Comparison of ENCODE assay signal across 9 cellular contexts in genomic region chr12:112900298-112901145, GRCh38. TPM values are rescaled to one million over a fixed set of nuclear protein-coding genes. Genes with fewer than 3 reads are reported as not detected.
DNase-seq lines count a peak whose midpoint lies in the region; ATAC-seq and TF ChIP-seq lines count a peak whose summit lies in the region.
"Had no signal": no experiment of that assay in that cellular context is flagged by ENCODE, and none has a peak within 500 bp of the region (broad histone marks: within the 10 kb centered on the region; RNA-seq: fewer than 3 reads in every experiment).

No MANE protein-coding gene starts in this region.

- H3K27me3 ChIP-seq in CD8-positive, alpha-beta T cell (ENCODE audit: insufficient read depth, low read length), result no peaks in the 10 kb centered on the region

- peak in 4 of 7 experiments; percentile 7 to 50 (median 18) for DNase-seq in CD8-positive, alpha-beta T cell
- DNase-seq in H4 (ENCODE audit: low spot score) (peak; percentile 59), NCI-H524 (lab: John Stamatoyannopoulos, UW) (peak; percentile 27 to 66), activated T-cell treated with anti-CD3 and anti-CD28 coated beads for 1 hour (ENCODE audit: low read depth) (peak; percentile 20), fibroblast of the conjunctiva (ENCODE audit: low read depth) (peak; percentile 14), retinal pigment epithelial cell (ENCODE audit: low read depth) (no peak), middle frontal gyrus (ENCODE audit: extremely low spot score, low spot score) (no peak)

- ATAC-seq in CD8-positive, alpha-beta T cell, result peak; percentile 59
- no peak for ATAC-seq in HG03442 (IDR thresholded peaks at IDR 0.05; ENCODE audit: unreplicated experiment)

- peak; percentile 71 for TF ChIP-seq CTCF in CD8-positive, alpha-beta T cell (IDR thresholded peaks at IDR 0.05)
- TF ChIP-seq CTCF in retinal pigment epithelial cell (conservative IDR thresholded peaks at IDR 0.05; ENCODE audit: low read depth, low read length), result peak; percentile 77

- intact Hi-C loops in CD8-positive, alpha-beta T cell (cut with DNase I, micrococcal nuclease), result loop anchor here (1.0 to 10.0 kb wide), 7 partner anchors 37 to 454 kb away; partner anchors contain the start of genes OAS2 (in 1 of the 2), OAS3 (in 1 of the 2) and PLBD2 (in 1 of the 2)

- peaks cover 7% of the 10 kb centered on the region for H3K27me3 Mint-ChIP-seq in CD8-positive, alpha-beta T cell (ENCODE audit: low read depth)

- no peaks in the 10 kb centered on the region for H3K9me3 ChIP-seq in CD8-positive, alpha-beta T cell (ENCODE audit: low read length)

- no peak overlapping the region for H3K27ac Mint-ChIP-seq in CD8-positive, alpha-beta T cell

- H3K4me3 Mint-ChIP-seq in CD8-positive, alpha-beta T cell, result no peak overlapping the region

- POLR2A ChIA-PET in CD8-positive, alpha-beta T cell (lab: Charles Lee), result interaction anchor here (1.5 kb wide), 1 partner anchor 78 kb away, joined by 6 read pairs; the partner anchor contains the start of gene OAS2

- CTCF ChIA-PET in CD8-positive, alpha-beta T cell (lab: Charles Lee), result interaction anchor here (0.6 to 3.1 kb wide), 20 partner anchors 8 to 278 kb away, joined by 3 to 23 read pairs (median 5); partner anchors contain the start of gene OAS2

- no peaks in the 10 kb centered on the region for H3K9me3 Mint-ChIP-seq in CD8-positive, alpha-beta T cell

- no peak overlapping the region for H3K27ac ChIP-seq in CD8-positive, alpha-beta T cell (ENCODE audit: low read depth, low read length)
- H3K27ac ChIP-seq: skin epidermis had no signal

- peaks cover 22% of the 10 kb centered on the region for H3K4me1 Mint-ChIP-seq in CD8-positive, alpha-beta T cell (ENCODE audit: low read depth)

- no peaks in the 10 kb centered on the region for H3K36me3 ChIP-seq in CD8-positive, alpha-beta T cell (ENCODE audit: insufficient read depth, low read length)

- no peaks in the 10 kb centered on the region for H3K36me3 Mint-ChIP-seq in CD8-positive, alpha-beta T cell

- no peak overlapping the region for H3K4me3 ChIP-seq in CD8-positive, alpha-beta T cell (ENCODE audit: low read depth, low read length)
- no peak overlapping the region for H3K4me3 ChIP-seq in retinal pigment epithelial cell (ENCODE audit: low read length)
- H3K4me3 ChIP-seq: skin epidermis had no signal

- peaks cover 4% of the 10 kb centered on the region for H3K4me1 ChIP-seq in CD8-positive, alpha-beta T cell (ENCODE audit: insufficient read depth, low read length)

RNA-seq across cellular contexts. Expression of gene OAS1, which starts 6.2 kb away (rescaled TPM):
- 1 to 10 TPM; 1.1 to 1.7 TPM for total RNA-seq in CD8-positive, alpha-beta T cell
- total RNA-seq in H4 (2014; rRNA removed; shearing (Covaris generic)), result 48.0 and 70.8 TPM in 2 replicates

RNA-seq across cellular contexts. Expression of gene OAS3, which starts 37.8 kb away (rescaled TPM):
- 1 to 10 TPM; 7.7 to 8.2 TPM for total RNA-seq in CD8-positive, alpha-beta T cell
- total RNA-seq in H4 (2014; rRNA removed; shearing (Covaris generic)), result 39.1 and 46.8 TPM in 2 replicates

Comparison
In these comparisons a context has a peak if more than half of its experiments do, and no peak if none do; other contexts are left out.
1. DNase-seq: peak in CD8-positive, alpha-beta T cell (4 of 7), H4 (single experiment), NCI-H524 (2 of 2), activated T-cell treated with anti-CD3 and anti-CD28 coated beads for 1 hour (single experiment) and fibroblast of the conjunctiva (single experiment); none in retinal pigment epithelial cell (single experiment) and middle frontal gyrus (single experiment).
2. RNA of gene OAS1, which starts 6.2 kb away (total RNA-seq): 48.0 to 70.8 TPM in H4; 1.1 to 1.7 TPM in CD8-positive, alpha-beta T cell; every median in the first group is over 10 times any median in the second.